Comparison of ENCODE assay signal across 8 cellular contexts in the genomic region with DNA sequence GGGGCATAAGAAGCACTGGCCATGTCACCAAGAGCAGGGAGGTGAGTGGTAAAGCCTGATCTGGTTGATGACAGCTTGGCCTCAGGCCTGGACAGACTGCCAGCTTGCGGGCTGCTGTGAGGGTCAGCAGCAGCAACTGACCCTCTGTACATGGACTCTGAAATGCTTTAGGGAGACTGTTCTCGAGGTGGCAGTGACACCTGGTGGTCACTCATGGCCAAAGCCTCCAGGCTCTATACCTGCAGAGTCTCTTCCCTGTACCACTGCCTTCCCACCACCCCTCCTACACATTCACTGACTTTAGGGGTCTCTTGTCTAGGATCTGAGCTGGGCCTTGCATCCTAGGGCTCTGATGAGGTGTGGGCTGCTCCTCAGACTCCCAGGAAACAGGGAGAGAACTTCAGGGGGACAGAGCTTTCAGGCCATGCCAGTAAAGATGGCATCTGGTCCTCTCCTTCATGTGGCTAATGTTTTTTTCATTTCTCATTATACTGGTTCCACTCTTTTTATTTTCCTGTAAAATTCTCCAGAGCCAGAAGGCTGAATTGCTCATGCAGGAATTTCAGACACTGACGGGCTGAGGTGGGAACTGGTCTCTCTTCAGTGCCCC. TPM values are rescaled to one million over a fixed set of nuclear protein-coding genes. Genes with fewer than 3 reads are reported as not detected.
DNase-seq lines count a peak whose midpoint lies in the region; ATAC-seq, FAIRE-seq and TF ChIP-seq lines count a peak whose summit lies in the region.

No MANE protein-coding gene starts in this region.

- peak overlapping the region; percentile 31; the same call in 1 of the 2 replicates for H3K4me2 ChIP-seq in HCT116 (ENCODE audit: low read length)
- no peak overlapping the region for H3K4me2 ChIP-seq in keratinocyte (ENCODE audit: control insufficient read depth, extremely low read depth, insufficient read depth, low read depth, low read length)

- H3K36me3 ChIP-seq in HCT116 (ENCODE audit: control insufficient read depth in 1 of 2, insufficient read depth in 2 of 2, low read length in 2 of 2): no peaks in the 10 kb centered on the region
- H3K36me3 ChIP-seq in keratinocyte (ENCODE audit: control insufficient read depth in 2 of 2, extremely low read depth in 1 of 2, insufficient read depth in 2 of 2, low read length in 2 of 2): no peaks in the 10 kb centered on the region

- no peak overlapping the region for H3K4me3 ChIP-seq in HCT116 (replicated peaks in 1 of 2; ENCODE audit: low read depth in 1 of 2, low read length in 2 of 2)
- H3K4me3 ChIP-seq in keratinocyte (ENCODE audit: control insufficient read depth in 2 of 3, extremely low read depth in 1 of 3, insufficient read depth in 2 of 3, low read depth in 1 of 3, low read length in 3 of 3): no peak overlapping the region

- H3K9me3 Mint-ChIP-seq in MCF 10A (ENCODE audit: unreplicated experiment): peaks cover 13% of the 10 kb centered on the region
- peaks cover 14 to 17% of the 10 kb centered on the region in 2 donors for H3K9me3 Mint-ChIP-seq in stimulated activated naive B cell treated with anti-CD40 and anti-IgM and Interleukin-4, amounts not matched to agents 10 μg/mL and 1 μg/mL and 100 μg/mL, for 72 hours

- ATAC-seq in HCT116: peak; percentile 87
- peak; percentile 80 to 82 for ATAC-seq in stimulated activated naive B cell treated with anti-CD40 and anti-IgM and Interleukin-4, amounts not matched to agents 10 μg/mL and 1 μg/mL and 100 μg/mL, for 72 hours (replicated peaks)

- H3K9me3 ChIP-seq in HCT116 (ENCODE audit: control insufficient read depth in 1 of 2, insufficient read depth in 1 of 2, low read depth in 1 of 2, low read length in 2 of 2): peaks cover 9% of the 10 kb centered on the region in 2 experiments; a peak in 2 of 4 replicates
- H3K9me3 ChIP-seq in keratinocyte (ENCODE audit: control insufficient read depth, low read depth, low read length): peaks cover 2% of the 10 kb centered on the region

- no TSS peak for BruUV-seq in HCT116 (replicated peaks; lab: Mats Ljungman, UMichigan)
- no TSS peak for BruUV-seq in MCF 10A (replicated peaks; lab: Mats Ljungman, UMichigan)

- no peaks in the 10 kb centered on the region for H3K27me3 Mint-ChIP-seq in MCF 10A (ENCODE audit: insufficient read depth, unreplicated experiment)
- H3K27me3 Mint-ChIP-seq in stimulated activated naive B cell treated with anti-CD40 and anti-IgM and Interleukin-4, amounts not matched to agents 10 μg/mL and 1 μg/mL and 100 μg/mL, for 72 hours: peaks cover 12 to 13% of the 10 kb centered on the region in 2 donors

- H3K27me3 ChIP-seq in HCT116 (ENCODE audit: insufficient read depth, low read length) (no peaks in the 10 kb centered on the region), keratinocyte (ENCODE audit: control insufficient read depth, extremely low read depth, insufficient read depth, low read length) (no peaks in the 10 kb centered on the region)

- no peak overlapping the region for H3K4me3 Mint-ChIP-seq in MCF 10A (ENCODE audit: unreplicated experiment)
- no peak overlapping the region for H3K4me3 Mint-ChIP-seq in stimulated activated naive B cell treated with anti-CD40 and anti-IgM and Interleukin-4, amounts not matched to agents 10 μg/mL and 1 μg/mL and 100 μg/mL, for 72 hours

- no peaks in the 10 kb centered on the region for H3K79me2 ChIP-seq in HCT116 (ENCODE audit: insufficient read depth, low read length)
- no peaks in the 10 kb centered on the region for H3K79me2 ChIP-seq in keratinocyte (ENCODE audit: control insufficient read depth, insufficient read depth, low read length)

- POLR2A ChIA-PET in HCT116 (lab: Charles Lee): no interaction called here
- POLR2A ChIA-PET in MCF 10A (lab: Yijun Ruan, JAX): interaction anchor here (0.8 to 1.8 kb wide), 2 partner anchors 32 to 304 kb away, joined by 3 read pairs; no protein-coding TSS in a partner anchor

- FAIRE-seq in keratinocyte (lab: Jason Lieb, UNC): peak; percentile 66

- no peak for TF ChIP-seq POLR2A in HCT116 (IDR thresholded peaks at IDR 0.05; ENCODE audit: borderline replicate concordance, extremely low read depth, insufficient read depth, insufficient read length)

- H3K27ac Mint-ChIP-seq in MCF 10A (ENCODE audit: low read depth, unreplicated experiment): no peak overlapping the region
- H3K27ac Mint-ChIP-seq in stimulated activated naive B cell treated with anti-CD40 and anti-IgM and Interleukin-4, amounts not matched to agents 10 μg/mL and 1 μg/mL and 100 μg/mL, for 72 hours: no peak overlapping the region

- peaks cover 24% of the 10 kb centered on the region for H3K4me1 Mint-ChIP-seq in MCF 10A (ENCODE audit: insufficient read depth, unreplicated experiment)
- peaks cover 12 to 17% of the 10 kb centered on the region in 2 donors for H3K4me1 Mint-ChIP-seq in stimulated activated naive B cell treated with anti-CD40 and anti-IgM and Interleukin-4, amounts not matched to agents 10 μg/mL and 1 μg/mL and 100 μg/mL, for 72 hours

- RAD21 ChIA-PET in HCT116 (lab: Charles Lee; ENCODE audit: low non-redundant PET in 1 of 2, low total read pairs in 2 of 2, uncharacterized antibody in 2 of 2, unreplicated experiment in 2 of 2): interaction anchor here (1.3 to 3.2 kb wide), 4 partner anchors 41 to 304 kb away, joined by 3 to 14 read pairs (median 12); no protein-coding TSS in a partner anchor

- no peaks in the 10 kb centered on the region for H3K9me2 ChIP-seq in HCT116 (ENCODE audit: insufficient read depth)

- intact Hi-C loops in HCT116 (cut with micrococcal nuclease): loop anchor here (1.0 to 10.0 kb wide), 4 partner anchors 37 to 306 kb away; a partner anchor contains a TSS
- intact Hi-C loops in MCF 10A (cut with micrococcal nuclease): loop anchor here (1.0 to 5.0 kb wide), 3 partner anchors 38 to 303 kb away; a partner anchor contains a TSS

- H3K9ac ChIP-seq in HCT116 (ENCODE audit: low read length) (no peak overlapping the region), keratinocyte (ENCODE audit: control insufficient read depth, extremely low read depth, insufficient read depth, low read length) (no peak overlapping the region)

- H3K36me3 Mint-ChIP-seq in MCF 10A (ENCODE audit: insufficient read depth, unreplicated experiment): no peaks in the 10 kb centered on the region
- peaks cover 5 to 11% of the 10 kb centered on the region in 2 donors for H3K36me3 Mint-ChIP-seq in stimulated activated naive B cell treated with anti-CD40 and anti-IgM and Interleukin-4, amounts not matched to agents 10 μg/mL and 1 μg/mL and 100 μg/mL, for 72 hours

- TF ChIP-seq CTCF in HCT116 (IDR thresholded peaks at IDR 0.05 in 2 of 3, conservative IDR thresholded peaks at IDR 0.05 in 1 of 3; ENCODE audit: borderline replicate concordance in 1 of 3, insufficient read depth in 1 of 3, low read depth in 2 of 3, low read length in 2 of 3): peak; percentile 71 to 90 (median 85)
- peak; percentile 78 for TF ChIP-seq CTCF in MCF 10A (IDR thresholded peaks at IDR 0.05; ENCODE audit: unreplicated experiment)
- TF ChIP-seq CTCF in keratinocyte (optimal IDR thresholded peaks at IDR 0.05 in 1 of 3, IDR thresholded peaks at IDR 0.05 in 1 of 3, conservative IDR thresholded peaks at IDR 0.05 in 1 of 3; ENCODE audit: extremely low read depth in 1 of 3, insufficient read depth in 2 of 3, low read length in 3 of 3): peak; percentile 83 to 89 (median 85)

- H2AFZ ChIP-seq in HCT116 (ENCODE audit: low read depth, low read length, poor library complexity, severe bottlenecking) (no peak overlapping the region), keratinocyte (ENCODE audit: control insufficient read depth, low read length) (no peak overlapping the region)

- H3K4me1 ChIP-seq in HCT116 (ENCODE audit: control insufficient read depth in 1 of 2, insufficient read depth in 2 of 2, low read length in 2 of 2): peaks cover 12 to 40% of the 10 kb centered on the region in 2 experiments
- no peaks in the 10 kb centered on the region for H3K4me1 ChIP-seq in keratinocyte (ENCODE audit: control insufficient read depth, extremely low read depth, insufficient read depth, low read length)

- dilution Hi-C loops in keratinocyte (cut with MboI; ENCODE audit: extremely low pct_ligation_motif_present, low sequenced_read_pairs): no loop called here

- H3K9me1 ChIP-seq in keratinocyte (ENCODE audit: control insufficient read depth, extremely low read depth, insufficient read depth, low read length): no peaks in the 10 kb centered on the region

- peak; percentile 94 for TF ChIP-seq RAD21 in HCT116 (IDR thresholded peaks at IDR 0.05; ENCODE audit: low read depth)

- CTCF ChIA-PET in HCT116 (lab: Charles Lee) (interaction anchor here (0.9 to 6.9 kb wide), 9 partner anchors 8 to 309 kb away, joined by 3 to 75 read pairs (median 5); a partner anchor contains a TSS), MCF 10A (lab: Yijun Ruan, JAX) (interaction anchor here (0.5 to 9.0 kb wide), 53 partner anchors 9 to 1842 kb away, joined by 3 to 279 read pairs (median 4); a partner anchor contains a TSS)

- peak; percentile 22 for DNase-seq in NCI-H345 (lab: John Stamatoyannopoulos, UW)
- no peak for DNase-seq in NCI-H345 treated with DMSO at 0.1 percent for 48 hours (lab: John Stamatoyannopoulos, UW; ENCODE audit: unreplicated experiment)
- peak; percentile 28 for DNase-seq in HCT116 (ENCODE audit: low read depth, low spot score)
- DNase-seq in NCI-H2227 treated with DMSO at 0.1 percent for 48 hours (lab: John Stamatoyannopoulos, UW): peak; percentile 20
- peak; percentile 72 for DNase-seq in MCF 10A (ENCODE audit: unreplicated experiment)
- DNase-seq in keratinocyte (ENCODE audit: low read depth, low spot score): no peak
- DNase-seq in stimulated activated naive B cell treated with anti-CD40 and anti-IgM and Interleukin-4, amounts not matched to agents 10 μg/mL and 1 μg/mL and 100 μg/mL, for 72 hours: no peak
- DNase-seq in GOT3 (lab: John Stamatoyannopoulos, UW): no peak

- H3K27ac ChIP-seq in HCT116 (ENCODE audit: low read depth, low read length) (no peak overlapping the region), keratinocyte (ENCODE audit: control insufficient read depth, insufficient read depth, low read length) (no peak overlapping the region)

- H4K20me1 ChIP-seq in HCT116 (ENCODE audit: insufficient read depth) (no peaks in the 10 kb centered on the region), keratinocyte (ENCODE audit: control insufficient read depth, extremely low read depth, insufficient read depth, low read length) (no peaks in the 10 kb centered on the region)

TF ChIP-seq in HCT116, 20 proteins besides CTCF, POLR2A, EP300 and RAD21 (continues in another document):
- TF ChIP-seq EZH2 (IDR thresholded peaks at IDR 0.05) (no peak), FOSL1 (IDR thresholded peaks at IDR 0.05; ENCODE audit: low read depth) (no peak)

RNA-seq across cellular contexts. Expression of a gene that starts 17.2 kb away (rescaled TPM):
- total RNA-seq in HCT116 (2021; ENCODE audit: unreplicated experiment): not detected
- polyA plus RNA-seq in HCT116 (2012): 0.04 and 0.09 TPM in 2 replicates
- not detected in 2 replicates for total RNA-seq in MCF 10A (2022)
- polyA plus RNA-seq in keratinocyte: 0.07 to 0.18 TPM (median 0.09 TPM) in 3 replicates
- polyA plus RNA-seq in keratinocyte (2011; ENCODE audit: low read depth): not detected
- 0.10 and 0.14 TPM in 2 replicates for polyA plus RNA-seq in keratinocyte (2011; cell fraction: cytosol; rRNA removed)
- polyA plus RNA-seq in keratinocyte (2011; cell fraction: nucleus; rRNA removed): not detected in 2 replicates
- not detected in 2 replicates for polyA plus RNA-seq in keratinocyte (2012; ENCODE audit: low replicate concordance)
- 0.42 to 0.66 TPM in 2 of 3 replicates, not detected in the other for polyA minus RNA-seq in keratinocyte
- polyA minus RNA-seq in keratinocyte (2011; cell fraction: cytosol; rRNA and poly(A)+ RNA removed): not detected
- polyA minus RNA-seq in keratinocyte (2011; cell fraction: nucleus; rRNA and poly(A)+ RNA removed): not detected in 2 replicates

Comparison
In these comparisons a context has a peak if more than half of its experiments do, and no peak if none do; other contexts are left out.
1. DNase-seq: peak in NCI-H345 (single experiment), HCT116 (single experiment), NCI-H2227 treated with DMSO at 0.1 percent for 48 hours (single experiment) and MCF 10A (single experiment); none in NCI-H345 treated with DMSO at 0.1 percent for 48 hours (single experiment), keratinocyte (single experiment), stimulated activated naive B cell treated with anti-CD40 and anti-IgM and Interleukin-4, amounts not matched to agents 10 μg/mL and 1 μg/mL and 100 μg/mL, for 72 hours (single experiment) and GOT3 (single experiment).
2. Peak in every context shown above with its lines, with median percentiles within 50 percentile points of each other: CTCF ChIP-seq.